24 cellular contexts compared by ENCODE assay signal in the genomic region with DNA sequence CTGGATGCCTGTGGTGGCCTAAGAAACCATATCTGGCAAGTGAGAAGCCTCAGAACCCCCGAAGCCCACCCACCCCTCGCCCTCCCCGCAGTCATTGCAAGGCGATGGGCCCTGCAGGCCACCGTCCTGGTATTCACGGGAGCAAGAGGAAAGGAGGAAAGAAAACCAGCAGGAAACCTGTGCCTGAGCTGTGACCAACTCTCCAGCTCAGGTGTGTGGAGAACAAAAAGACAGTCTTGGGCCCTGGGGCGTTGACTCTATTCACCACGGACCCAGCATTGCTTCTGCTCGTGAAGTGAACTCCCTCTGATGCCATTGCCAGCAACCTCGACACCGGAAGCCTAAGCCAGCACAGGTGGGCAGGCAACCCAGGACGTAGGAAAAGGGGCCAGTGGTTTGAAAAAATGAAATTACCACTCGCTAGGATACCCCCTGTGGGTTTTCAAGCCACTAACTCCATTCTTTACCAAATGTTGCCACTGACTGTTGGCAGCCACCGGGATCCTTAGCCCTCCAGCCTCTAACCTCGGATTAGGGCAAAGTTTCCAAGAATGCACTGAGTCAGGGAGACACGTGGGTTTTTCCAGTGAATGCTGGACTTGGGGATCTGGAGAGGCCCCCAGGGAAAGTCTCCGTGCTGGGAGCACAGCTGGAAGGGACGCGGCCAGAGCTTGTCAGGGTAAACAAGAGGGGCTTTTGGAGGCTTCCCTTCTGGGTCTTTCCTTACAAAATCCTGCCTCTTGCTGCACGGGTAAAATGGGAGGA. TPM values are rescaled to one million over a fixed set of nuclear protein-coding genes. Genes with fewer than 3 reads are reported as not detected.
DNase-seq lines count a peak whose midpoint lies in the region; ATAC-seq and TF ChIP-seq lines count a peak whose summit lies in the region.
"Had no signal": no experiment of that assay in that cellular context is flagged by ENCODE, and none has a peak within 500 bp of the region (broad histone marks: within the 10 kb centered on the region; RNA-seq: fewer than 3 reads in every experiment).

No MANE protein-coding gene starts in this region.

- H3K4me3 ChIP-seq in fibroblast of villous mesenchyme (ENCODE audit: low read depth, low read length) (no peak overlapping the region), ascending aorta (no peak overlapping the region)
- H3K4me3 ChIP-seq: lower lobe of right lung, PC-9, SK-N-MC had no signal

- no peak overlapping the region for H3K4me3 Mint-ChIP-seq in WTC11
- H3K4me3 Mint-ChIP-seq: activated CD4-positive, alpha-beta T cell treated with anti-CD3 and anti-CD28 coated beads for 36 hours; CD4-positive, CD25-positive, alpha-beta regulatory T cell; immature natural killer cell; natural killer cell treated with Interleukin-12 subunit alpha and Interleukin-12 subunit beta and Interleukin-15 and Interleukin-18, amount 100 ng/mL, for 72 hours had no signal

- peak; percentile 67 for ATAC-seq in WTC11
- ATAC-seq in HG03196 (IDR thresholded peaks at IDR 0.05; ENCODE audit: unreplicated experiment): no peak
- ATAC-seq: activated CD4-positive, alpha-beta T cell treated with anti-CD3 and anti-CD28 coated beads for 36 hours; HCT116; lower lobe of right lung; natural killer cell treated with Interleukin-12 subunit alpha and Interleukin-12 subunit beta and Interleukin-15 and Interleukin-18, amount 100 ng/mL, for 72 hours had no signal

- no peaks in the 10 kb centered on the region for H3K27me3 ChIP-seq in ascending aorta

- no peaks in the 10 kb centered on the region for H3K27me3 Mint-ChIP-seq in WTC11 (ENCODE audit: low read depth)
- H3K27me3 Mint-ChIP-seq: activated CD4-positive, alpha-beta T cell treated with anti-CD3 and anti-CD28 coated beads for 36 hours had no signal

- CTCF ChIA-PET in WTC11 (lab: Charles Lee): interaction anchor here (0.6 to 3.1 kb wide), 8 partner anchors 11 to 302 kb away, joined by 3 to 16 read pairs (median 6); partner anchors contain the start of gene FA2H

- POLR2A ChIA-PET in WTC11 (lab: Charles Lee): no interaction called here

- DNase-seq in ELF-1 (ENCODE audit: low read depth, low spot score) (peak; percentile 81), WTC11 (ENCODE audit: low spot score) (no peak), fibroblast of villous mesenchyme (ENCODE audit: low read depth) (peak; percentile 27), renal cortical epithelial cell (ENCODE audit: low read depth) (peak; percentile 43), ascending aorta (ENCODE audit: low spot score in 2 of 2) (no peak), GM13977 (ENCODE audit: low spot score) (no peak), NCI-H526 (lab: John Stamatoyannopoulos, UW) (no peak)
- DNase-seq: activated CD4-positive, alpha-beta T cell treated with anti-CD3 and anti-CD28 coated beads for 36 hours; activated effector memory CD4-positive, alpha-beta T cell treated with anti-CD3 and anti-CD28 coated beads, Interleukin-2, amount 50 U/mL, for 16 hours; CD4-positive, CD25-positive, alpha-beta regulatory T cell; immature natural killer cell; lower lobe of right lung; NCI-H2029; NCI-H510A treated with DMSO at 0.1 percent for 48 hours; PC-9; stimulated activated CD4-positive, alpha-beta T cell treated with anti-CD3 and anti-CD28 coated beads, Interleukin-15, amount 100 ng/mL, for 24 hours; stimulated activated naive CD4-positive, alpha-beta T cell; T-helper 9 cell had no signal

- in situ Hi-C loops in GM13977 (cut with MboI; ENCODE audit: low pct_unique_long_range_greater_than_20kb, low sequenced_read_pairs, unreplicated experiment): no loop called here

- H3K36me3 ChIP-seq in ascending aorta: no peaks in the 10 kb centered on the region
- H3K36me3 ChIP-seq: lower lobe of right lung had no signal

- intact Hi-C loops in ascending aorta (cut with DNase I): no loop called here

- H3K27ac Mint-ChIP-seq in WTC11: no peak overlapping the region
- H3K27ac Mint-ChIP-seq: activated CD4-positive, alpha-beta T cell treated with anti-CD3 and anti-CD28 coated beads for 36 hours; CD4-positive, CD25-positive, alpha-beta regulatory T cell; immature natural killer cell; natural killer cell treated with Interleukin-12 subunit alpha and Interleukin-12 subunit beta and Interleukin-15 and Interleukin-18, amount 100 ng/mL, for 72 hours had no signal

- H3K9me3 ChIP-seq in ascending aorta: no peaks in the 10 kb centered on the region
- H3K9me3 ChIP-seq: lower lobe of right lung had no signal

- no peaks in the 10 kb centered on the region for H3K36me3 Mint-ChIP-seq in WTC11
- H3K36me3 Mint-ChIP-seq: CD4-positive, CD25-positive, alpha-beta regulatory T cell; immature natural killer cell; natural killer cell treated with Interleukin-12 subunit alpha and Interleukin-12 subunit beta and Interleukin-15 and Interleukin-18, amount 100 ng/mL, for 72 hours had no signal

- no peak overlapping the region for H3K27ac ChIP-seq in ascending aorta
- H3K27ac ChIP-seq: lower lobe of right lung, PC-9, SK-N-MC had no signal

- H3K9me3 Mint-ChIP-seq in WTC11: no peaks in the 10 kb centered on the region
- H3K9me3 Mint-ChIP-seq: CD4-positive, CD25-positive, alpha-beta regulatory T cell; immature natural killer cell; natural killer cell treated with Interleukin-12 subunit alpha and Interleukin-12 subunit beta and Interleukin-15 and Interleukin-18, amount 100 ng/mL, for 72 hours had no signal

- no peaks in the 10 kb centered on the region for H3K4me1 ChIP-seq in ascending aorta
- H3K4me1 ChIP-seq: lower lobe of right lung had no signal

- peaks cover 22% of the 10 kb centered on the region for H3K4me1 Mint-ChIP-seq in WTC11
- H3K4me1 Mint-ChIP-seq: activated CD4-positive, alpha-beta T cell treated with anti-CD3 and anti-CD28 coated beads for 36 hours; CD4-positive, CD25-positive, alpha-beta regulatory T cell; immature natural killer cell had no signal

- TF ChIP-seq CTCF in WTC11 (IDR thresholded peaks at IDR 0.05) (no peak), fibroblast of villous mesenchyme (IDR thresholded peaks at IDR 0.05; ENCODE audit: insufficient read depth, low read depth, low read length) (no peak), ascending aorta (IDR thresholded peaks at IDR 0.05) (no peak), GM13977 (IDR thresholded peaks at IDR 0.05; ENCODE audit: extremely low read depth, insufficient read depth, missing control alignments) (no peak)

TF ChIP-seq in WTC11, 78 proteins besides CTCF, POLR2A, EP300 and RAD21 (continues in another document):
- no peak for TF ChIP-seq SOX15 (CRISPR knock-in tag; IDR thresholded peaks at IDR 0.05)
- TF ChIP-seq USF2 (CRISPR knock-in tag; IDR thresholded peaks at IDR 0.05): no peak
- no peak for TF ChIP-seq SMAD4 (CRISPR knock-in tag; IDR thresholded peaks at IDR 0.05)
- TF ChIP-seq EMX1 (CRISPR knock-in tag; IDR thresholded peaks at IDR 0.05): no peak
- no peak for TF ChIP-seq ELF4 (CRISPR knock-in tag; IDR thresholded peaks at IDR 0.05; ENCODE audit: low read depth)
- TF ChIP-seq, protein P1, sequence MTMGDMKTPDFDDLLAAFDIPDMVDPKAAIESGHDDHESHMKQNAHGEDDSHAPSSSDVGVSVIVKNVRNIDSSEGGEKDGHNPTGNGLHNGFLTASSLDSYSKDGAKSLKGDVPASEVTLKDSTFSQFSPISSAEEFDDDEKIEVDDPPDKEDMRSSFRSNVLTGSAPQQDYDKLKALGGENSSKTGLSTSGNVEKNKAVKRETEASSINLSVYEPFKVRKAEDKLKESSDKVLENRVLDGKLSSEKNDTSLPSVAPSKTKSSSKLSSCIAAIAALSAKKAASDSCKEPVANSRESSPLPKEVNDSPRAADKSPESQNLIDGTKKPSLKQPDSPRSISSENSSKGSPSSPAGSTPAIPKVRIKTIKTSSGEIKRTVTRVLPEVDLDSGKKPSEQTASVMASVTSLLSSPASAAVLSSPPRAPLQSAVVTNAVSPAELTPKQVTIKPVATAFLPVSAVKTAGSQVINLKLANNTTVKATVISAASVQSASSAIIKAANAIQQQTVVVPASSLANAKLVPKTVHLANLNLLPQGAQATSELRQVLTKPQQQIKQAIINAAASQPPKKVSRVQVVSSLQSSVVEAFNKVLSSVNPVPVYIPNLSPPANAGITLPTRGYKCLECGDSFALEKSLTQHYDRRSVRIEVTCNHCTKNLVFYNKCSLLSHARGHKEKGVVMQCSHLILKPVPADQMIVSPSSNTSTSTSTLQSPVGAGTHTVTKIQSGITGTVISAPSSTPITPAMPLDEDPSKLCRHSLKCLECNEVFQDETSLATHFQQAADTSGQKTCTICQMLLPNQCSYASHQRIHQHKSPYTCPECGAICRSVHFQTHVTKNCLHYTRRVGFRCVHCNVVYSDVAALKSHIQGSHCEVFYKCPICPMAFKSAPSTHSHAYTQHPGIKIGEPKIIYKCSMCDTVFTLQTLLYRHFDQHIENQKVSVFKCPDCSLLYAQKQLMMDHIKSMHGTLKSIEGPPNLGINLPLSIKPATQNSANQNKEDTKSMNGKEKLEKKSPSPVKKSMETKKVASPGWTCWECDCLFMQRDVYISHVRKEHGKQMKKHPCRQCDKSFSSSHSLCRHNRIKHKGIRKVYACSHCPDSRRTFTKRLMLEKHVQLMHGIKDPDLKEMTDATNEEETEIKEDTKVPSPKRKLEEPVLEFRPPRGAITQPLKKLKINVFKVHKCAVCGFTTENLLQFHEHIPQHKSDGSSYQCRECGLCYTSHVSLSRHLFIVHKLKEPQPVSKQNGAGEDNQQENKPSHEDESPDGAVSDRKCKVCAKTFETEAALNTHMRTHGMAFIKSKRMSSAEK (CRISPR knock-in tag; IDR thresholded peaks at IDR 0.05; ENCODE audit: borderline replicate concordance): no peak
- TF ChIP-seq NFE2L1 (CRISPR knock-in tag; IDR thresholded peaks at IDR 0.05): no peak
- no peak for TF ChIP-seq NR2C2 (CRISPR knock-in tag; IDR thresholded peaks at IDR 0.05)
- no peak for TF ChIP-seq MYBL2 (CRISPR knock-in tag; IDR thresholded peaks at IDR 0.05)

RNA-seq across cellular contexts. Expression of gene FA2H, which starts 25.1 kb away (rescaled TPM):
- total RNA-seq in WTC11 (2021) (6.0 to 10.9 TPM (median 6.6 TPM) in 3 replicates), fibroblast of villous mesenchyme (not detected in 2 replicates), renal cortical epithelial cell (0.20 and 1.7 TPM in 2 replicates), ascending aorta (not detected)
- total RNA-seq: activated CD4-positive, alpha-beta T cell treated with anti-CD3 and anti-CD28 coated beads for 36 hours; endothelial cell of umbilical vein; glomerular endothelial cell; natural killer cell treated with Interleukin-12 subunit alpha and Interleukin-12 subunit beta and Interleukin-15 and Interleukin-18, amount 100 ng/mL, for 72 hours had no signal

RNA-seq across cellular contexts. Expression of gene MLKL, which starts 48.8 kb away (rescaled TPM):
- 4.3 to 5.0 TPM (median 4.4 TPM) in 3 replicates for total RNA-seq in WTC11 (2021)
- total RNA-seq in fibroblast of villous mesenchyme: 8.7 and 14.2 TPM in 2 replicates
- 11.8 and 19.8 TPM in 2 replicates for total RNA-seq in renal cortical epithelial cell
- 4.0 TPM for total RNA-seq in ascending aorta

Comparison
In these comparisons a context has a peak if more than half of its experiments do, and no peak if none do; other contexts are left out.
1. DNase-seq: peak in ELF-1 (single experiment), fibroblast of villous mesenchyme (single experiment) and renal cortical epithelial cell (single experiment); none in WTC11 (single experiment), ascending aorta (0 of 2), GM13977 (single experiment) and NCI-H526 (0 of 2).